ENCODE assay signal across 8 cellular contexts in genomic region chrX:64975989-64976672, GRCh38. TPM values are rescaled to one million over a fixed set of nuclear protein-coding genes. Genes with fewer than 3 reads are reported as not detected.
DNase-seq lines count a peak whose midpoint lies in the region; ATAC-seq, FAIRE-seq and TF ChIP-seq lines count a peak whose summit lies in the region.

A gene with protein sequence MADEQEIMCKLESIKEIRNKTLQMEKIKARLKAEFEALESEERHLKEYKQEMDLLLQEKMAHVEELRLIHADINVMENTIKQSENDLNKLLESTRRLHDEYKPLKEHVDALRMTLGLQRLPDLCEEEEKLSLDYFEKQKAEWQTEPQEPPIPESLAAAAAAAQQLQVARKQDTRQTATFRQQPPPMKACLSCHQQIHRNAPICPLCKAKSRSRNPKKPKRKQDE (minus strand): TSS chrX:64976450. CDS start chrX:64976377, 73 bp downstream.

- H3K4me3 ChIP-seq in HEK293 (ENCODE audit: low read depth, low read length) (peak within 1 kb of the TSS; percentile 55), keratinocyte (ENCODE audit: control insufficient read depth in 2 of 3, extremely low read depth in 1 of 3, insufficient read depth in 2 of 3, low read depth in 1 of 3, low read length in 3 of 3) (peak within 1 kb of the TSS; percentile 37 to 72 (median 65))

- H3K27me3 ChIP-seq in keratinocyte (ENCODE audit: control insufficient read depth, extremely low read depth, insufficient read depth, low read length): no peaks in the 10 kb centered on the region

- no peaks in the 10 kb centered on the region for H3K79me2 ChIP-seq in keratinocyte (ENCODE audit: control insufficient read depth, insufficient read depth, low read length)

- H3K9me3 ChIP-seq in HEK293 (ENCODE audit: control insufficient read depth, insufficient read depth, low read depth, low read length) (no peaks in the 10 kb centered on the region; the same call in none of the 2 replicates), keratinocyte (ENCODE audit: control insufficient read depth, low read depth, low read length) (no peaks in the 10 kb centered on the region)

- H3K36me3 ChIP-seq in HEK293 (ENCODE audit: control insufficient read depth in 2 of 2, insufficient read depth in 1 of 2, low read length in 2 of 2): no peaks in the 10 kb centered on the region
- H3K36me3 ChIP-seq in keratinocyte (ENCODE audit: control insufficient read depth in 2 of 2, extremely low read depth in 1 of 2, insufficient read depth in 2 of 2, low read length in 2 of 2): no peaks in the 10 kb centered on the region

- dilution Hi-C loops in keratinocyte (cut with MboI; ENCODE audit: extremely low pct_ligation_motif_present, low sequenced_read_pairs): no loop called here

- H3K9ac ChIP-seq in keratinocyte (ENCODE audit: control insufficient read depth, extremely low read depth, insufficient read depth, low read length): peak within 1 kb of the TSS; percentile 29

- peak; percentile 98 to 99 for ATAC-seq in activated CD4-positive, CD25-positive, alpha-beta regulatory T cell treated with anti-CD3 and anti-CD28 coated beads, Interleukin-2, amount 50 U/mL, for 24 hours

- H3K4me1 ChIP-seq in HEK293 (ENCODE audit: control insufficient read depth, insufficient read depth, low read length) (no peaks in the 10 kb centered on the region), keratinocyte (ENCODE audit: control insufficient read depth, extremely low read depth, insufficient read depth, low read length) (peaks cover 9% of the 10 kb centered on the region)

- POLR2A ChIA-PET in HEK293 (lab: Yijun Ruan, JAX): interaction anchor here (1.7 kb wide), 1 partner anchor 59 kb away, joined by 8 read pairs; the partner anchor contains the start of gene ZC3H12B

- peak within 1 kb of the TSS; percentile 74 for H3K4me2 ChIP-seq in keratinocyte (ENCODE audit: control insufficient read depth, extremely low read depth, insufficient read depth, low read depth, low read length)

- H3K9me1 ChIP-seq in keratinocyte (ENCODE audit: control insufficient read depth, extremely low read depth, insufficient read depth, low read length): no peaks in the 10 kb centered on the region

- FAIRE-seq in keratinocyte (lab: Jason Lieb, UNC): peak; percentile 23

- H2AFZ ChIP-seq in keratinocyte (ENCODE audit: control insufficient read depth, low read length): peak within 1 kb of the TSS; percentile 75

- no peak for TF ChIP-seq CTCF in HEK293 (tag by site-specific recombination; IDR thresholded peaks at IDR 0.05)
- no peak for TF ChIP-seq CTCF in keratinocyte (optimal IDR thresholded peaks at IDR 0.05 in 1 of 3, IDR thresholded peaks at IDR 0.05 in 1 of 3, conservative IDR thresholded peaks at IDR 0.05 in 1 of 3; ENCODE audit: extremely low read depth in 1 of 3, insufficient read depth in 2 of 3, low read length in 3 of 3)

- CTCF ChIA-PET in HEK293 (lab: Yijun Ruan, JAX): interaction anchor here (0.6 kb wide), 1 partner anchor 540 kb away, joined by 3 read pairs; no protein-coding TSS in a partner anchor

- peak; percentile 90 for DNase-seq in G401 (ENCODE audit: low spot score)
- peak; percentile 78 for DNase-seq in NAMALWA (ENCODE audit: low spot score)
- peak; percentile 86 for DNase-seq in cerebellar cortex (ENCODE audit: low spot score)
- peak; percentile 19 for DNase-seq in keratinocyte (ENCODE audit: low read depth, low spot score)
- DNase-seq in stimulated activated CD4-positive, alpha-beta T cell treated with anti-CD3 and anti-CD28 coated beads, Interleukin-12 subunit alpha, Interleukin-12 subunit beta, amount 100 ng/mL, for 4 hours: peak; percentile 54
- no peak for DNase-seq in NCI-H226

- in situ Hi-C loops in G401 (cut with HindIII; ENCODE audit: low sequenced_read_pairs): no loop called here

- no peak within 1 kb of the TSS; the same call in 1 of the 2 replicates for H3K27ac ChIP-seq in HEK293 (ENCODE audit: extremely low read depth, low read depth, low read length)
- H3K27ac ChIP-seq in keratinocyte (ENCODE audit: control insufficient read depth, insufficient read depth, low read length): peak within 1 kb of the TSS; percentile 42

- no peaks in the 10 kb centered on the region for H4K20me1 ChIP-seq in keratinocyte (ENCODE audit: control insufficient read depth, extremely low read depth, insufficient read depth, low read length)

TF ChIP-seq in HEK293, 187 proteins besides CTCF, POLR2A, EP300 and RAD21:
- peak; percentile 20; the same call in 1 of the 2 replicates for TF ChIP-seq GLIS1 (tag by site-specific recombination; IDR thresholded peaks at IDR 0.05)
- peak; percentile 88 for TF ChIP-seq ZNF76 (tag by site-specific recombination; IDR thresholded peaks at IDR 0.05; ENCODE audit: borderline replicate concordance, low read depth)
- peak; percentile 82 for TF ChIP-seq SCRT2 (tag by site-specific recombination; IDR thresholded peaks at IDR 0.05)
- no peak for TF ChIP-seq ZNF610 (tag by site-specific recombination; IDR thresholded peaks at IDR 0.05; ENCODE audit: borderline replicate concordance)
- TF ChIP-seq ZBTB20 (tag by site-specific recombination; IDR thresholded peaks at IDR 0.05): peak; percentile 73
- peak; percentile 95 for TF ChIP-seq ZNF335 (tag by site-specific recombination; conservative IDR thresholded peaks at IDR 0.05)
- no peak for TF ChIP-seq ATF2 (tag by site-specific recombination; IDR thresholded peaks at IDR 0.05; ENCODE audit: low read depth)
TF ChIP-seq in HEK293: peak in this region for 5.

RNA-seq across cellular contexts. Expression of the gene that starts here (rescaled TPM):
- not detected in 2 replicates for total RNA-seq in G401 (2014; rRNA removed; shearing (Covaris generic))
- 4.6 to 7.6 TPM (median 7.4 TPM) in 3 replicates for polyA plus RNA-seq in keratinocyte
- polyA plus RNA-seq in keratinocyte (2011; ENCODE audit: low read depth): 1.8 TPM
- 5.3 and 7.0 TPM in 2 replicates for polyA plus RNA-seq in keratinocyte (2011; cell fraction: cytosol; rRNA removed)
- polyA plus RNA-seq in keratinocyte (2011; cell fraction: nucleus; rRNA removed): 9.0 TPM in 2 replicates
- 1.8 and 2.9 TPM in 2 replicates for polyA plus RNA-seq in keratinocyte (2012; ENCODE audit: low replicate concordance)
- polyA minus RNA-seq in keratinocyte: 0.56 to 3.9 TPM (median 3.8 TPM) in 3 replicates
- 6.3 TPM for polyA minus RNA-seq in keratinocyte (2011; cell fraction: cytosol; rRNA and poly(A)+ RNA removed)
- polyA minus RNA-seq in keratinocyte (2011; cell fraction: nucleus; rRNA and poly(A)+ RNA removed): 1.6 and 3.3 TPM in 2 replicates

Comparison
In these comparisons a context has a peak if more than half of its experiments do, and no peak if none do; other contexts are left out.
1. Peak in DNase-seq in G401; RNA of the gene not detected or under 1 TPM.